ENCODE assay signal across 17 cellular contexts in genomic region chr12:52984136-52984535, GRCh38. TPM values are rescaled to one million over a fixed set of nuclear protein-coding genes. Genes with fewer than 3 reads are reported as not detected.
DNase-seq lines count a peak whose midpoint lies in the region; ATAC-seq, FAIRE-seq and TF ChIP-seq lines count a peak whose summit lies in the region.
"Had no signal": no experiment of that assay in that cellular context is flagged by ENCODE, and none has a peak within 500 bp of the region (broad histone marks: within the 10 kb centered on the region; RNA-seq: fewer than 3 reads in every experiment).

No MANE protein-coding gene starts in this region.

- WGBS in H1 (ENCODE audit: extremely low coverage in 1 of 2, insufficient coverage in 1 of 2, insufficient read length in 1 of 2, insufficient replicate concordance in 2 of 2, low coverage in 1 of 2, low lambda C conversion rate in 2 of 2, missing lambda C conversion rate in 1 of 2), 2 experiments, result 100% methylated on average over 1 of the region's 1 CpG; no CpG with 5 or more reads in 1 of the 2 experiments
- WGBS in small intestine, 3 donors, result 75 to 84% (median 76%) methylated on average over 1 of the region's 1 CpG
- 50 to 79% methylated on average over 1 of the region's 1 CpG for WGBS in body of pancreas, 2 donors

- H3K9ac ChIP-seq in H1 (replicated peaks in 1 of 4; ENCODE audit: extremely low read depth in 1 of 4, low read depth in 3 of 4, low read length in 3 of 4), result no peak overlapping the region

- H3K23me2 ChIP-seq in H1 (ENCODE audit: low read depth, low read length), result peaks cover 2% of the 10 kb centered on the region; the same call in 1 of the 2 replicates

- TF ChIP-seq POLR2A in H1 (IDR thresholded peaks at IDR 0.05; ENCODE audit: control extremely low read depth in 1 of 2, low read depth in 2 of 2, low read length in 2 of 2) (no peak), body of pancreas (IDR thresholded peaks at IDR 0.05) (no peak)

- CTCF ChIA-PET in activated CD8-positive, alpha-beta T cell treated with anti-CD3 and anti-CD28 coated beads, Interleukin-2, amount 10 ng/mL, durations not matched to agents 7 days and 5 days (lab: Charles Lee), result interaction anchor here (12.6 kb wide), 1 partner anchor 102 kb away, joined by 445 read pairs; no protein-coding TSS in a partner anchor
- CTCF ChIA-PET in activated CD8-positive, alpha-beta T cell treated with anti-CD3 and anti-CD28 coated beads for 36 hours (lab: Charles Lee), result interaction anchor here (0.6 to 12.9 kb wide), 2 partner anchors 21 to 105 kb away, joined by 3 to 552 read pairs; no protein-coding TSS in a partner anchor
- CTCF ChIA-PET in H1 (lab: Charles Lee; ENCODE audit: partially characterized antibody), result interaction anchor here (0.8 to 21.2 kb wide), 8 partner anchors 10 to 677 kb away, joined by 3 to 1250 read pairs (median 3); partner anchors contain the start of gene KRT8

- no peaks in the 10 kb centered on the region for H3K79me2 ChIP-seq in H1 (ENCODE audit: control insufficient read depth in 1 of 2, insufficient read depth in 2 of 2, low read length in 2 of 2)

- no peak for DNase-seq in activated CD8-positive, alpha-beta T cell treated with anti-CD3 and anti-CD28 coated beads, Interleukin-2, amount 10 ng/mL, durations not matched to agents 7 days and 5 days
- DNase-seq in activated CD8-positive, alpha-beta T cell treated with anti-CD3 and anti-CD28 coated beads for 36 hours, result no peak
- DNase-seq in OCI-M1 (lab: John Stamatoyannopoulos, UW) (peak; percentile 23), H1 (ENCODE audit: low read depth in 1 of 2, low spot score in 2 of 2) (no peak), small intestine (peak; percentile 25), body of pancreas (no peak), frontal cortex (ENCODE audit: low spot score in 2 of 2) (no peak)
- DNase-seq: activated CD4-positive, alpha-beta T cell treated with anti-CD3 and anti-CD28 coated beads for 48 hours; activated naive CD4-positive, alpha-beta T cell treated with anti-CD3 and anti-CD28 coated beads, Interleukin-2, amount 50 U/mL, for 16 hours; NCI-H2029; pancreas; stimulated activated naive B cell treated with anti-CD40 and anti-IgM and Interleukin-4, amounts not matched to agents 10 μg/mL and 1 μg/mL and 100 μg/mL, for 72 hours; transverse colon had no signal

- H3K36me3 ChIP-seq in H1 (ENCODE audit: control insufficient read depth in 2 of 4, insufficient read depth in 4 of 4, low read length in 3 of 4), result no peaks in the 10 kb centered on the region
- H3K36me3 ChIP-seq in small intestine (ENCODE audit: control insufficient read depth in 2 of 2, insufficient read depth in 2 of 2, low read length in 2 of 2), result no peaks in the 10 kb centered on the region
- no peaks in the 10 kb centered on the region for H3K36me3 ChIP-seq in body of pancreas (replicated peaks in 1 of 2; ENCODE audit: insufficient read depth in 1 of 2, low read depth in 2 of 2)
- H3K36me3 ChIP-seq: gastroesophageal sphincter, pancreas, transverse colon had no signal

- H2BK15ac ChIP-seq in H1 (ENCODE audit: low read length), result no peak overlapping the region

- H4K8ac ChIP-seq in H1 (ENCODE audit: extremely low read depth, insufficient read depth, low read length), result no peak overlapping the region

- POLR2A ChIA-PET in activated CD8-positive, alpha-beta T cell treated with anti-CD3 and anti-CD28 coated beads, Interleukin-2, amount 10 ng/mL, durations not matched to agents 7 days and 5 days (lab: Charles Lee), result no interaction called here
- POLR2A ChIA-PET in activated CD8-positive, alpha-beta T cell treated with anti-CD3 and anti-CD28 coated beads for 36 hours (lab: Charles Lee), result no interaction called here
- POLR2A ChIA-PET in H1 (lab: Charles Lee; ENCODE audit: partially characterized antibody), result interaction anchor here (1.2 to 2.4 kb wide), 4 partner anchors 9 to 80 kb away, joined by 3 to 10 read pairs (median 5); partner anchors contain the start of gene KRT8

- no peak overlapping the region for H3K27ac Mint-ChIP-seq in activated CD8-positive, alpha-beta T cell treated with anti-CD3 and anti-CD28 coated beads, Interleukin-2, amount 10 ng/mL, durations not matched to agents 7 days and 5 days
- no peak overlapping the region for H3K27ac Mint-ChIP-seq in activated CD8-positive, alpha-beta T cell treated with anti-CD3 and anti-CD28 coated beads for 36 hours
- H3K27ac Mint-ChIP-seq: stimulated activated naive B cell treated with anti-CD40 and anti-IgM and Interleukin-4, amounts not matched to agents 10 μg/mL and 1 μg/mL and 100 μg/mL, for 72 hours; T-helper 2 cell treated with Interferon-gamma antibody and Interleukin-4, amounts not matched to agents 5 μg/mL and 100 μg/mL, for 36 hours had no signal

- H3K4me2 ChIP-seq in H1 (ENCODE audit: insufficient read depth in 1 of 2, low read depth in 2 of 2, low read length in 2 of 2), result no peak overlapping the region

- no peak overlapping the region for H2BK5ac ChIP-seq in H1 (ENCODE audit: low read depth, low read length)

- H3K9me3 ChIP-seq in H1 (ENCODE audit: insufficient read depth in 2 of 2, low read depth in 1 of 2, low read length in 1 of 2) (no peaks in the 10 kb centered on the region), small intestine (ENCODE audit: control insufficient read depth, low read depth) (no peaks in the 10 kb centered on the region), body of pancreas (no peaks in the 10 kb centered on the region)
- H3K9me3 ChIP-seq: gastroesophageal sphincter, pancreas, transverse colon had no signal

- no peak overlapping the region for H2AFZ ChIP-seq in H1 (ENCODE audit: low read length)

- H4K91ac ChIP-seq in H1 (replicated peaks; ENCODE audit: insufficient read length, low read length), result no peak overlapping the region

- H2BK12ac ChIP-seq in H1 (ENCODE audit: low read depth, low read length), result no peak overlapping the region

- H3K14ac ChIP-seq in H1 (ENCODE audit: insufficient read length), result no peak overlapping the region

- H3K23ac ChIP-seq in H1 (ENCODE audit: insufficient read length), result peak overlapping the region; percentile 72

- H3K36me3 Mint-ChIP-seq in activated CD8-positive, alpha-beta T cell treated with anti-CD3 and anti-CD28 coated beads, Interleukin-2, amount 10 ng/mL, durations not matched to agents 7 days and 5 days (ENCODE audit: low read depth), result no peaks in the 10 kb centered on the region
- H3K36me3 Mint-ChIP-seq in activated CD8-positive, alpha-beta T cell treated with anti-CD3 and anti-CD28 coated beads for 36 hours (ENCODE audit: low read depth), result no peaks in the 10 kb centered on the region
- H3K36me3 Mint-ChIP-seq: stimulated activated naive B cell treated with anti-CD40 and anti-IgM and Interleukin-4, amounts not matched to agents 10 μg/mL and 1 μg/mL and 100 μg/mL, for 72 hours had no signal

- no peaks in the 10 kb centered on the region for H3K79me1 ChIP-seq in H1 (ENCODE audit: low read depth, low read length)

- no peak overlapping the region for H2BK120ac ChIP-seq in H1 (replicated peaks; ENCODE audit: low read depth, low read length)

- no peaks in the 10 kb centered on the region for H3K27me3 ChIP-seq in H1 (replicated peaks in 1 of 4; ENCODE audit: control insufficient read depth in 3 of 4, extremely low read depth in 1 of 4, insufficient read depth in 3 of 4, low read length in 3 of 4)
- no peaks in the 10 kb centered on the region for H3K27me3 ChIP-seq in small intestine (ENCODE audit: control insufficient read depth in 2 of 2, insufficient read depth in 2 of 2, low read length in 2 of 2)
- no peaks in the 10 kb centered on the region for H3K27me3 ChIP-seq in body of pancreas
- H3K27me3 ChIP-seq: gastroesophageal sphincter, pancreas, transverse colon had no signal

- no peak overlapping the region for H3K18ac ChIP-seq in H1 (ENCODE audit: extremely low read depth, low read length)

- H3K9me3 Mint-ChIP-seq in activated CD8-positive, alpha-beta T cell treated with anti-CD3 and anti-CD28 coated beads, Interleukin-2, amount 10 ng/mL, durations not matched to agents 7 days and 5 days (ENCODE audit: insufficient read depth), result no peaks in the 10 kb centered on the region
- H3K9me3 Mint-ChIP-seq in activated CD8-positive, alpha-beta T cell treated with anti-CD3 and anti-CD28 coated beads for 36 hours, result no peaks in the 10 kb centered on the region
- H3K9me3 Mint-ChIP-seq: stimulated activated naive B cell treated with anti-CD40 and anti-IgM and Interleukin-4, amounts not matched to agents 10 μg/mL and 1 μg/mL and 100 μg/mL, for 72 hours; T-helper 2 cell treated with Interferon-gamma antibody and Interleukin-4, amounts not matched to agents 5 μg/mL and 100 μg/mL, for 36 hours had no signal

- H3K4me3 ChIP-seq in H1 (ENCODE audit: extremely low read depth in 1 of 4, insufficient read depth in 2 of 4, low read depth in 3 of 4, low read length in 4 of 4) (no peak overlapping the region), small intestine (ENCODE audit: low read depth in 1 of 2, low read length in 2 of 2) (no peak overlapping the region), body of pancreas (no peak overlapping the region)
- H3K4me3 ChIP-seq: gastroesophageal sphincter, pancreas, transverse colon had no signal

- no peaks in the 10 kb centered on the region for H4K20me1 ChIP-seq in H1 (replicated peaks in 1 of 2; ENCODE audit: control insufficient read depth in 1 of 2, insufficient read depth in 2 of 2, low read length in 2 of 2)

- intact Hi-C loops in activated CD8-positive, alpha-beta T cell treated with anti-CD3 and anti-CD28 coated beads for 36 hours (cut with micrococcal nuclease), result no loop called here
- intact Hi-C loops in body of pancreas (cut with DNase I), result no loop called here

- H3K56ac ChIP-seq in H1 (replicated peaks; ENCODE audit: insufficient read length, low read depth, low read length), result no peak overlapping the region

- no peak overlapping the region for H3K4ac ChIP-seq in H1 (replicated peaks; ENCODE audit: insufficient read length, low read depth, low read length)

- H3K4me1 ChIP-seq in H1 (replicated peaks in 1 of 4; ENCODE audit: control insufficient read depth in 3 of 4, insufficient read depth in 4 of 4, low read length in 3 of 4), result no peaks in the 10 kb centered on the region
- no peaks in the 10 kb centered on the region for H3K4me1 ChIP-seq in small intestine (ENCODE audit: control insufficient read depth in 2 of 2, insufficient read depth in 1 of 2, low read depth in 1 of 2, low read length in 1 of 2)
- peaks cover 11% of the 10 kb centered on the region for H3K4me1 ChIP-seq in body of pancreas
- H3K4me1 ChIP-seq: gastroesophageal sphincter, pancreas had no signal

- H4K5ac ChIP-seq in H1 (ENCODE audit: insufficient read length, low read depth, low read length), result no peak overlapping the region

- H2AK5ac ChIP-seq in H1 (ENCODE audit: low read depth, low read length), result no peak overlapping the region

- ATAC-seq in activated CD8-positive, alpha-beta T cell treated with anti-CD3 and anti-CD28 coated beads, Interleukin-2, amount 10 ng/mL, durations not matched to agents 7 days and 5 days, result peak; percentile 43
- ATAC-seq in activated CD8-positive, alpha-beta T cell treated with anti-CD3 and anti-CD28 coated beads for 36 hours, result no peak
- no peak for ATAC-seq in HG03378 (IDR thresholded peaks at IDR 0.05; ENCODE audit: unreplicated experiment)
- no peak for ATAC-seq in body of pancreas
- ATAC-seq: gastroesophageal sphincter; pancreas; stimulated activated naive B cell treated with anti-CD40 and anti-IgM and Interleukin-4, amounts not matched to agents 10 μg/mL and 1 μg/mL and 100 μg/mL, for 72 hours had no signal

- H2BK20ac ChIP-seq in H1 (ENCODE audit: low read length), result no peak overlapping the region

- no peak for FAIRE-seq in H1 (lab: Jason Lieb, UNC)
- FAIRE-seq in small intestine (lab: Jason Lieb, UNC), result no peak
- no peak for FAIRE-seq in frontal cortex (lab: Jason Lieb, UNC)
- FAIRE-seq: pancreas had no signal

- no peak for TF ChIP-seq CTCF in activated CD8-positive, alpha-beta T cell treated with anti-CD3 and anti-CD28 coated beads for 36 hours (IDR thresholded peaks at IDR 0.05)
- peak; percentile 17 to 34 (median 26); a peak in 2 of 4 replicates for TF ChIP-seq CTCF in H1 (IDR thresholded peaks at IDR 0.05; ENCODE audit: control extremely low read depth in 1 of 3, insufficient read depth in 1 of 3, low read depth in 1 of 3, low read length in 3 of 3)
- no peak for TF ChIP-seq CTCF in body of pancreas (IDR thresholded peaks at IDR 0.05)

- no peak for TF ChIP-seq EP300 in H1 (IDR thresholded peaks at IDR 0.05; ENCODE audit: borderline replicate concordance in 1 of 2, low read depth in 2 of 2, low read length in 2 of 2)

- H3K27me3 Mint-ChIP-seq in activated CD8-positive, alpha-beta T cell treated with anti-CD3 and anti-CD28 coated beads, Interleukin-2, amount 10 ng/mL, durations not matched to agents 7 days and 5 days (ENCODE audit: low read depth), result peaks cover 12% of the 10 kb centered on the region
- peaks cover 13% of the 10 kb centered on the region for H3K27me3 Mint-ChIP-seq in activated CD8-positive, alpha-beta T cell treated with anti-CD3 and anti-CD28 coated beads for 36 hours

- H3K4me1 Mint-ChIP-seq in activated CD8-positive, alpha-beta T cell treated with anti-CD3 and anti-CD28 coated beads, Interleukin-2, amount 10 ng/mL, durations not matched to agents 7 days and 5 days (ENCODE audit: low read depth), result no peaks in the 10 kb centered on the region
- H3K4me1 Mint-ChIP-seq in activated CD8-positive, alpha-beta T cell treated with anti-CD3 and anti-CD28 coated beads for 36 hours (ENCODE audit: low read depth), result no peaks in the 10 kb centered on the region
- H3K4me1 Mint-ChIP-seq: stimulated activated naive B cell treated with anti-CD40 and anti-IgM and Interleukin-4, amounts not matched to agents 10 μg/mL and 1 μg/mL and 100 μg/mL, for 72 hours had no signal

- no peak overlapping the region for H3K4me3 Mint-ChIP-seq in activated CD8-positive, alpha-beta T cell treated with anti-CD3 and anti-CD28 coated beads, Interleukin-2, amount 10 ng/mL, durations not matched to agents 7 days and 5 days
- no peak overlapping the region for H3K4me3 Mint-ChIP-seq in activated CD8-positive, alpha-beta T cell treated with anti-CD3 and anti-CD28 coated beads for 36 hours
- H3K4me3 Mint-ChIP-seq: stimulated activated naive B cell treated with anti-CD40 and anti-IgM and Interleukin-4, amounts not matched to agents 10 μg/mL and 1 μg/mL and 100 μg/mL, for 72 hours; T-helper 2 cell treated with Interferon-gamma antibody and Interleukin-4, amounts not matched to agents 5 μg/mL and 100 μg/mL, for 36 hours had no signal

- H3K27ac ChIP-seq in H1 (ENCODE audit: low read depth, low read length), result no peak overlapping the region
- no peak overlapping the region for H3K27ac ChIP-seq in small intestine (ENCODE audit: low read depth in 1 of 2, low read length in 1 of 2)
- no peak overlapping the region for H3K27ac ChIP-seq in body of pancreas
- H3K27ac ChIP-seq: gastroesophageal sphincter, pancreas, transverse colon had no signal

- TF ChIP-seq RAD21 in H1 (IDR thresholded peaks at IDR 0.05 in 1 of 2, conservative IDR thresholded peaks at IDR 0.05 in 1 of 2; ENCODE audit: low read depth in 2 of 2, low read length in 2 of 2), result no peak

RNA-seq across cellular contexts. Expression of gene EIF4B, which starts 22.1 kb away (rescaled TPM):
- total RNA-seq in activated CD8-positive, alpha-beta T cell treated with anti-CD3 and anti-CD28 coated beads, Interleukin-2, amount 10 ng/mL, durations not matched to agents 7 days and 5 days, result 100 to 1,000 TPM; 352 to 353 TPM
- total RNA-seq in activated CD8-positive, alpha-beta T cell treated with anti-CD3 and anti-CD28 coated beads for 36 hours, result 100 to 1,000 TPM; 789 to 814 TPM
- 811 and 816 TPM in 2 replicates for total RNA-seq in H1 (2021; fragmentation: NEBNext Ultra II Directional; extraction: Animal tissue kit (Norgen Biotek cat#: 25700))
- polyA plus RNA-seq in H1 (2011; rRNA removed), result 269 and 307 TPM in 2 replicates
- polyA plus RNA-seq in H1 (2011; cell fraction: cytosol; rRNA removed), result 530 TPM
- 680 TPM for polyA plus RNA-seq in H1 (2011; cell fraction: nucleus; rRNA removed)
- polyA plus RNA-seq in H1 (2012, experiment 1 of 2), result 514 to 624 TPM (median 554 TPM) in 4 replicates
- 45.7 TPM for polyA plus RNA-seq in H1 (2012, experiment 2 of 2)
- 453 TPM for polyA plus RNA-seq in H1 (2013, experiment 1 of 2)
- 431 TPM for polyA plus RNA-seq in H1 (2013, experiment 2 of 2)
- 939 and 1,134 TPM in 2 replicates for polyA minus RNA-seq in H1 (2011; rRNA and poly(A)+ RNA removed)
- polyA minus RNA-seq in H1 (2011; cell fraction: cytosol; rRNA and poly(A)+ RNA removed), result 559 TPM
- 516 TPM for polyA minus RNA-seq in H1 (2011; cell fraction: nucleus; rRNA and poly(A)+ RNA removed)
- polyA plus RNA-seq in small intestine, result 100 to 1,000 TPM; 160 to 236 (median 176) TPM
- 100 to 1,000 TPM; 326 to 389 TPM for total RNA-seq in body of pancreas
- total RNA-seq in frontal cortex, result 1,330 TPM

RNA-seq across cellular contexts. Expression of gene KRT18, which starts 35.2 kb away (rescaled TPM):
- total RNA-seq in activated CD8-positive, alpha-beta T cell treated with anti-CD3 and anti-CD28 coated beads, Interleukin-2, amount 10 ng/mL, durations not matched to agents 7 days and 5 days, result under 1 TPM; 0.44 to 0.95 TPM
- total RNA-seq in activated CD8-positive, alpha-beta T cell treated with anti-CD3 and anti-CD28 coated beads for 36 hours, result 1 to 10 TPM; 3.4 to 4.9 TPM
- 375 and 391 TPM in 2 replicates for total RNA-seq in H1 (2021; fragmentation: NEBNext Ultra II Directional; extraction: Animal tissue kit (Norgen Biotek cat#: 25700))
- 236 and 263 TPM in 2 replicates for polyA plus RNA-seq in H1 (2011; rRNA removed)
- 320 TPM for polyA plus RNA-seq in H1 (2011; cell fraction: cytosol; rRNA removed)
- polyA plus RNA-seq in H1 (2011; cell fraction: nucleus; rRNA removed), result 356 TPM
- 381 to 481 TPM (median 444 TPM) in 4 replicates for polyA plus RNA-seq in H1 (2012, experiment 1 of 2)
- polyA plus RNA-seq in H1 (2012, experiment 2 of 2), result 459 TPM
- 314 TPM for polyA plus RNA-seq in H1 (2013, experiment 1 of 2)
- 311 TPM for polyA plus RNA-seq in H1 (2013, experiment 2 of 2)
- polyA minus RNA-seq in H1 (2011; rRNA and poly(A)+ RNA removed), result 184 and 221 TPM in 2 replicates
- 173 TPM for polyA minus RNA-seq in H1 (2011; cell fraction: cytosol; rRNA and poly(A)+ RNA removed)
- 115 TPM for polyA minus RNA-seq in H1 (2011; cell fraction: nucleus; rRNA and poly(A)+ RNA removed)
- polyA plus RNA-seq in small intestine, result 100 to 1,000 TPM; 484 to 728 (median 496) TPM
- 100 to 1,000 TPM; 542 to 573 TPM for total RNA-seq in body of pancreas
- 2.4 TPM for total RNA-seq in frontal cortex
- total RNA-seq: myocyte had no signal

Comparison
In these comparisons a context has a peak if more than half of its experiments do, and no peak if none do; other contexts are left out.
1. DNase-seq: peak in OCI-M1 (single experiment) and small intestine (single experiment); none in activated CD8-positive, alpha-beta T cell treated with anti-CD3 and anti-CD28 coated beads, Interleukin-2, amount 10 ng/mL, durations not matched to agents 7 days and 5 days (single experiment), activated CD8-positive, alpha-beta T cell treated with anti-CD3 and anti-CD28 coated beads for 36 hours (single experiment), H1 (0 of 2), body of pancreas (0 of 4) and frontal cortex (0 of 2).
2. CTCF ChIP-seq: peak in H1 (3 of 3); none in activated CD8-positive, alpha-beta T cell treated with anti-CD3 and anti-CD28 coated beads for 36 hours (single experiment) and body of pancreas (0 of 7).
3. RNA of gene KRT18, which starts 35.2 kb away (total RNA-seq): 542 to 573 TPM in body of pancreas and 375 to 391 TPM in H1; 3.4 to 4.9 TPM in activated CD8-positive, alpha-beta T cell treated with anti-CD3 and anti-CD28 coated beads for 36 hours, 2.4 TPM in frontal cortex (single experiment) and 0.44 to 0.95 TPM in activated CD8-positive, alpha-beta T cell treated with anti-CD3 and anti-CD28 coated beads, Interleukin-2, amount 10 ng/mL, durations not matched to agents 7 days and 5 days; every median in the first group is over 10 times any median in the second.